1 cellular context compared by ENCODE assay signal in genomic region chr1:152186556-152187285, GRCh38.
TF ChIP-seq lines count a peak whose summit lies in the region.

No MANE protein-coding gene starts in this region.

TF ChIP-seq in GM23338, 12 proteins besides CTCF, POLR2A, EP300 and RAD21 (continued from another document):
- TF ChIP-seq ZNF462 (CRISPR knock-in tag; IDR thresholded peaks at IDR 0.05) (no peak), ZNF114 (CRISPR knock-in tag; IDR thresholded peaks at IDR 0.05) (no peak), EZH2phosphoT487 (IDR thresholded peaks at IDR 0.05; ENCODE audit: unreplicated experiment) (no peak), CREB1 (CRISPR knock-in tag; IDR thresholded peaks at IDR 0.05; ENCODE audit: low read depth) (no peak), REST (IDR thresholded peaks at IDR 0.05; ENCODE audit: unreplicated experiment) (no peak), EZH2 (IDR thresholded peaks at IDR 0.05; ENCODE audit: low read depth, unreplicated experiment) (no peak), JUNB (IDR thresholded peaks at IDR 0.05; ENCODE audit: unreplicated experiment) (no peak), ZNF331 (CRISPR knock-in tag; IDR thresholded peaks at IDR 0.05; ENCODE audit: low read depth) (no peak), NANOG (IDR thresholded peaks at IDR 0.05; ENCODE audit: borderline replicate concordance) (no peak), ETS1 (IDR thresholded peaks at IDR 0.05) (no peak), POLR2AphosphoS5 (IDR thresholded peaks at IDR 0.05; ENCODE audit: low read depth) (no peak)
